ENCODE assay signal across 10 cellular contexts in genomic region chr7:90347759-90348158, GRCh38. TPM values are rescaled to one million over a fixed set of nuclear protein-coding genes. Genes with fewer than 3 reads are reported as not detected.
A peak's percentile ranks its signal among the peaks of the same experiment; 100 is the strongest.
DNase-seq lines count a peak whose midpoint lies in the region; ATAC-seq and TF ChIP-seq lines count a peak whose summit lies in the region.
"Had no signal": no experiment of that assay in that cellular context is flagged by ENCODE, and none has a peak within 500 bp of the region (broad histone marks: within the 10 kb centered on the region; RNA-seq: fewer than 3 reads in every experiment).

No MANE protein-coding gene starts in this region.

- no peak overlapping the region for H4K8ac ChIP-seq in mesenchymal stem cell (ENCODE audit: low read length)

- peak overlapping the region; percentile 95 for H3K4me3 Mint-ChIP-seq in activated CD8-positive, alpha-beta T cell treated with anti-CD3 and anti-CD28 coated beads for 36 hours

- H2AFZ ChIP-seq in mesenchymal stem cell (ENCODE audit: low read depth, low read length), result no peak overlapping the region

- H3K79me1 ChIP-seq in mesenchymal stem cell (replicated peaks; ENCODE audit: low read length, poor library complexity, severe bottlenecking), result peaks cover 19% of the 10 kb centered on the region

- no peak overlapping the region for H3K4ac ChIP-seq in mesenchymal stem cell (ENCODE audit: low read depth in 1 of 2, low read length in 2 of 2)

- intact Hi-C loops in activated CD8-positive, alpha-beta T cell treated with anti-CD3 and anti-CD28 coated beads for 36 hours (cut with micrococcal nuclease), result loop anchor here (5.0 kb wide), 1 partner anchor 55 kb away; the partner anchor contains the start of gene CLDN12

- peaks cover 0 to 5% of the 10 kb centered on the region in 2 experiments for H3K36me3 ChIP-seq in mesenchymal stem cell (ENCODE audit: control insufficient read depth in 1 of 2, insufficient read depth in 2 of 2, low read depth in 1 of 2, low read length in 2 of 2)
- H3K36me3 ChIP-seq: SJSA1 had no signal

- POLR2A ChIA-PET in activated CD8-positive, alpha-beta T cell treated with anti-CD3 and anti-CD28 coated beads for 36 hours (lab: Charles Lee), result no interaction called here

- no peak overlapping the region for H3K18ac ChIP-seq in mesenchymal stem cell (ENCODE audit: low read depth in 1 of 2, low read length in 2 of 2)

- ATAC-seq in activated CD8-positive, alpha-beta T cell treated with anti-CD3 and anti-CD28 coated beads for 36 hours, result no peak
- no peak for ATAC-seq in GM21423 (IDR thresholded peaks at IDR 0.05; ENCODE audit: unreplicated experiment)
- no peak for ATAC-seq in HG02678 (IDR thresholded peaks at IDR 0.05; ENCODE audit: unreplicated experiment)

- H2BK120ac ChIP-seq in mesenchymal stem cell (ENCODE audit: low read depth, low read length), result no peak overlapping the region

- H3K9ac ChIP-seq in mesenchymal stem cell (ENCODE audit: low read length), result peak overlapping the region; percentile 98

- WGBS in mesenchymal stem cell, result 92% methylated on average over 4 of the region's 4 CpGs

- H3K36me3 Mint-ChIP-seq in activated CD8-positive, alpha-beta T cell treated with anti-CD3 and anti-CD28 coated beads for 36 hours (ENCODE audit: low read depth), result peaks cover 47% of the 10 kb centered on the region

- H3K27ac ChIP-seq in HL-60 (replicated peaks) (peak overlapping the region; percentile 94), mesenchymal stem cell (ENCODE audit: low read length, poor library complexity, severe bottlenecking) (no peak overlapping the region)

- peaks cover 2% of the 10 kb centered on the region for H3K9me3 Mint-ChIP-seq in activated CD8-positive, alpha-beta T cell treated with anti-CD3 and anti-CD28 coated beads for 36 hours

- H3K9me3 ChIP-seq in mesenchymal stem cell (ENCODE audit: control insufficient read depth, low read length), result no peaks in the 10 kb centered on the region
- H3K9me3 ChIP-seq: SJSA1 had no signal

- peaks cover 46% of the 10 kb centered on the region for H3K4me1 Mint-ChIP-seq in activated CD8-positive, alpha-beta T cell treated with anti-CD3 and anti-CD28 coated beads for 36 hours (ENCODE audit: low read depth)

- no peaks in the 10 kb centered on the region for H3K27me3 Mint-ChIP-seq in activated CD8-positive, alpha-beta T cell treated with anti-CD3 and anti-CD28 coated beads for 36 hours

- no peak overlapping the region for H2AK5ac ChIP-seq in mesenchymal stem cell (ENCODE audit: low read length, severe bottlenecking)

- CTCF ChIA-PET in activated CD8-positive, alpha-beta T cell treated with anti-CD3 and anti-CD28 coated beads for 36 hours (lab: Charles Lee), result interaction anchor here (0.7 kb wide), 1 partner anchor 105 kb away, joined by 3 read pairs; no protein-coding TSS in a partner anchor

- H3K23ac ChIP-seq in mesenchymal stem cell (ENCODE audit: low read length in 2 of 2), result peak overlapping the region in 1 of 2 experiments; percentile 9

- no peak overlapping the region for H4K91ac ChIP-seq in mesenchymal stem cell (ENCODE audit: low read length)

- DNase-seq in AML-193 (lab: John Stamatoyannopoulos, UW) (peak; percentile 14 to 21), HL-60 (ENCODE audit: low read depth in 1 of 2, low spot score in 1 of 2) (peak; percentile 56 to 68), mesenchymal stem cell (no peak), NCI-H748 treated with DMSO at 0.1 percent for 48 hours (lab: John Stamatoyannopoulos, UW) (no peak), NCI-H526 treated with DMSO at 0.1 percent for 48 hours (lab: John Stamatoyannopoulos, UW) (no peak)
- no peak for DNase-seq in activated CD8-positive, alpha-beta T cell treated with anti-CD3 and anti-CD28 coated beads for 36 hours
- DNase-seq: DMS153 had no signal

- H3K4me3 ChIP-seq in HL-60 (replicated peaks; ENCODE audit: insufficient read depth, low read length), result peak overlapping the region; percentile 55
- H3K4me3 ChIP-seq in mesenchymal stem cell (ENCODE audit: insufficient read depth in 1 of 2, low read depth in 1 of 2, low read length in 2 of 2), result peak overlapping the region in 1 of 2 experiments; percentile 98

- H2BK15ac ChIP-seq in mesenchymal stem cell (ENCODE audit: low read depth, poor library complexity, severe bottlenecking), result no peak overlapping the region

- no peak overlapping the region for H3K14ac ChIP-seq in mesenchymal stem cell (ENCODE audit: low read length in 2 of 2)

- H2BK5ac ChIP-seq in mesenchymal stem cell (ENCODE audit: low read depth, low read length, poor library complexity, severe bottlenecking), result no peak overlapping the region

- H3K27me3 ChIP-seq in HL-60 (ENCODE audit: insufficient read depth, poor library complexity, severe bottlenecking), result no peaks in the 10 kb centered on the region
- no peaks in the 10 kb centered on the region for H3K27me3 ChIP-seq in mesenchymal stem cell (ENCODE audit: control insufficient read depth in 1 of 2, insufficient read depth in 1 of 2, low read length in 2 of 2)
- H3K27me3 ChIP-seq: SJSA1 had no signal

- peaks cover 4% of the 10 kb centered on the region for H3K4me1 ChIP-seq in mesenchymal stem cell (ENCODE audit: control insufficient read depth, insufficient read depth, low read depth, low read length)

- no peak overlapping the region for H3K4me2 ChIP-seq in mesenchymal stem cell (ENCODE audit: low read length, poor library complexity, severe bottlenecking)

- H2BK12ac ChIP-seq in mesenchymal stem cell (ENCODE audit: low read length in 2 of 2), result no peak overlapping the region

- TF ChIP-seq CTCF in HL-60 (IDR thresholded peaks at IDR 0.05; ENCODE audit: insufficient read depth, low read length), result no peak
- no peak for TF ChIP-seq CTCF in activated CD8-positive, alpha-beta T cell treated with anti-CD3 and anti-CD28 coated beads for 36 hours (IDR thresholded peaks at IDR 0.05)

- H3K27ac Mint-ChIP-seq in activated CD8-positive, alpha-beta T cell treated with anti-CD3 and anti-CD28 coated beads for 36 hours, result peak overlapping the region; percentile 98

RNA-seq across cellular contexts. Expression of gene GTPBP10, which starts 1.2 kb away (rescaled TPM):
- total RNA-seq in activated CD8-positive, alpha-beta T cell treated with anti-CD3 and anti-CD28 coated beads for 36 hours, result 10 to 100 TPM; 47.9 to 48.1 TPM
- polyA plus RNA-seq in mesenchymal stem cell (2013, experiment 1 of 2), result 15.6 TPM
- polyA plus RNA-seq in mesenchymal stem cell (2013, experiment 2 of 2), result 15.6 TPM

RNA-seq across cellular contexts. Expression of gene FAM237B, which starts 26.7 kb away (rescaled TPM):
- total RNA-seq in activated CD8-positive, alpha-beta T cell treated with anti-CD3 and anti-CD28 coated beads for 36 hours, result not detected
- not detected for polyA plus RNA-seq in mesenchymal stem cell (2013, experiment 1 of 2)
- not detected for polyA plus RNA-seq in mesenchymal stem cell (2013, experiment 2 of 2)
- total RNA-seq: SJSA1 had no signal

RNA-seq across cellular contexts. Expression of gene CLDN12, which starts 55.5 kb away (rescaled TPM):
- total RNA-seq in activated CD8-positive, alpha-beta T cell treated with anti-CD3 and anti-CD28 coated beads for 36 hours, result 1 to 10 TPM; 3.9 to 4.3 TPM
- polyA plus RNA-seq in mesenchymal stem cell (2013, experiment 1 of 2), result 22.9 TPM
- polyA plus RNA-seq in mesenchymal stem cell (2013, experiment 2 of 2), result 24.2 TPM

Comparison
In these comparisons a context has a peak if more than half of its experiments do, and no peak if none do; other contexts are left out.
1. DNase-seq: peak in AML-193 (2 of 2) and HL-60 (2 of 2); none in activated CD8-positive, alpha-beta T cell treated with anti-CD3 and anti-CD28 coated beads for 36 hours (single experiment), mesenchymal stem cell (single experiment), NCI-H748 treated with DMSO at 0.1 percent for 48 hours (single experiment) and NCI-H526 treated with DMSO at 0.1 percent for 48 hours (single experiment).